Comparison of ENCODE assay signal across 1 cellular context in the genomic region with DNA sequence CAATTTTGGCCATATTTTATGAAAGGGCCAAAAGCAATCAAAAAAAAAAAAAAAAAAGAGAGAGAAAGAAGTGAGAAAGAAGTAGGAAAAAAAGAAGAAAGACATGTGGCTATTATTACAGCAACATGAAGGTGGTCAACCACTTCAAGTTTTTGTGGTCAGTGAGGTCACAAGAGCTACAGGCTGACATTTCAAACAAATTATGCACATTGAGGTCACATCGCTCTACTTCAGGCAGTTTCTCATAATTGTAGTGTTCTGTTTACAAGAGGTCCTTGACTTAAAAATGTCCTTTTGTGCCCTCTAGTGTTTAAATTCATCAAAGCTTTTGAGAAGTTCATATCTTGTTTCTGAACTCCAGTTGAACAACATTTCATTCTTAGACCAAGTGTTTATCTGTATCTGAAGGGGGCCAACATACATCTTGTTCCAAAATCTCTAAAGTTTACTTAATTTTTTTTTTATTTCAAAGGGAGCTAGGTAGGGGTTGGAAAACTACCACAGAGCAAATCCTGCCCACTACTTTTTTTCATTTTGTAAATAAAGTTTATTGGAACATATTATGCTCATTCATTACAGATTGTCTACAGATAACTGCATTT.
TF ChIP-seq lines count a peak whose summit lies in the region.

No MANE protein-coding gene starts in this region.

TF ChIP-seq in GM12878, 131 proteins besides CTCF, POLR2A, EP300 and RAD21 (continued from another document and continues in another):
- TF ChIP-seq, protein P1, sequence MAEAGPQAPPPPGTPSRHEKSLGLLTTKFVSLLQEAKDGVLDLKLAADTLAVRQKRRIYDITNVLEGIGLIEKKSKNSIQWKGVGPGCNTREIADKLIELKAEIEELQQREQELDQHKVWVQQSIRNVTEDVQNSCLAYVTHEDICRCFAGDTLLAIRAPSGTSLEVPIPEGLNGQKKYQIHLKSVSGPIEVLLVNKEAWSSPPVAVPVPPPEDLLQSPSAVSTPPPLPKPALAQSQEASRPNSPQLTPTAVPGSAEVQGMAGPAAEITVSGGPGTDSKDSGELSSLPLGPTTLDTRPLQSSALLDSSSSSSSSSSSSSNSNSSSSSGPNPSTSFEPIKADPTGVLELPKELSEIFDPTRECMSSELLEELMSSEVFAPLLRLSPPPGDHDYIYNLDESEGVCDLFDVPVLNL (IDR thresholded peaks at IDR 0.05; ENCODE audit: low read depth, low read length), result no peak
- TF ChIP-seq RFX5 (IDR thresholded peaks at IDR 0.05; ENCODE audit: low read depth, low read length) (no peak), PRDM15 (CRISPR knock-in tag; IDR thresholded peaks at IDR 0.05) (no peak), JUNB (IDR thresholded peaks at IDR 0.05) (peak; percentile 47), BCL11A (IDR thresholded peaks at IDR 0.05; ENCODE audit: low read depth, low read length) (peak; percentile 86), CREB1 (IDR thresholded peaks at IDR 0.05; ENCODE audit: low read depth) (peak; percentile 81), NRF1 (conservative IDR thresholded peaks at IDR 0.05; ENCODE audit: low read depth, low read length) (no peak), TBL1XR1 (IDR thresholded peaks at IDR 0.05; ENCODE audit: low read depth, low read length) (peak; percentile 50; the same call in 1 of the 2 replicates), SMAD5 (IDR thresholded peaks at IDR 0.05; ENCODE audit: low read depth) (no peak), CHD1 (IDR thresholded peaks at IDR 0.05; ENCODE audit: low read depth, low read length) (no peak), STAT3 (IDR thresholded peaks at IDR 0.05; ENCODE audit: low read depth, low read length) (no peak), SP1 (IDR thresholded peaks at IDR 0.05; ENCODE audit: low read depth, low read length) (no peak), SUPT20H (IDR thresholded peaks at IDR 0.05; ENCODE audit: borderline replicate concordance, control insufficient read depth, low read depth, low read length) (no peak), NR2F1 (conservative IDR thresholded peaks at IDR 0.05) (peak; percentile 86), MTA3 (IDR thresholded peaks at IDR 0.05; ENCODE audit: borderline replicate concordance, low read length) (0 out of 2 replicates have a peak, but pooled peaks have one; percentile 39), HDAC2 (IDR thresholded peaks at IDR 0.05) (no peak), ZNF24 (IDR thresholded peaks at IDR 0.05) (no peak), JUND (IDR thresholded peaks at IDR 0.05; ENCODE audit: low read depth, low read length) (no peak), IRF5 (IDR thresholded peaks at IDR 0.05; ENCODE audit: borderline replicate concordance) (no peak), ZBTB40 (IDR thresholded peaks at IDR 0.05; ENCODE audit: borderline replicate concordance) (peak; percentile 37; the same call in 1 of the 2 replicates), CREM (IDR thresholded peaks at IDR 0.05; ENCODE audit: low read depth) (peak; percentile 79), STAT1 (conservative IDR thresholded peaks at IDR 0.05) (no peak), NFYA (IDR thresholded peaks at IDR 0.05; ENCODE audit: borderline replicate concordance, low read depth, low read length) (no peak), DPF2 (IDR thresholded peaks at IDR 0.05) (0 out of 2 replicates have a peak, but pooled peaks have one; percentile 23), CHD4 (IDR thresholded peaks at IDR 0.05) (no peak), ZNF384 (IDR thresholded peaks at IDR 0.05; ENCODE audit: borderline replicate concordance, low read depth, low read length) (peak; percentile 82), SIN3A (IDR thresholded peaks at IDR 0.05; ENCODE audit: low read depth, low read length) (no peak), ZSCAN29 (IDR thresholded peaks at IDR 0.05) (no peak), CHD2 (IDR thresholded peaks at IDR 0.05; ENCODE audit: borderline replicate concordance, low read depth, low read length) (no peak), POU2F2 (IDR thresholded peaks at IDR 0.05; ENCODE audit: borderline replicate concordance, low read depth, low read length) (peak; percentile 94; the same call in 2 of the 3 replicates), GATAD2B (conservative IDR thresholded peaks at IDR 0.05; ENCODE audit: low read depth) (no peak), ASH2L (IDR thresholded peaks at IDR 0.05; ENCODE audit: borderline replicate concordance, low read depth) (no peak), PAX5 (IDR thresholded peaks at IDR 0.05; ENCODE audit: borderline replicate concordance, low read depth, low read length) (peak; percentile 67; the same call in 1 of the 2 replicates), PBX3 (IDR thresholded peaks at IDR 0.05; ENCODE audit: insufficient replicate concordance, low read depth, low read length) (no peak), MEF2A (IDR thresholded peaks at IDR 0.05; ENCODE audit: insufficient read depth, low read depth, low read length) (peak; percentile 69; the same call in 1 of the 2 replicates), EZH2 (IDR thresholded peaks at IDR 0.05; ENCODE audit: borderline replicate concordance, control insufficient read depth, low read depth, low read length) (no peak), IKZF2 (IDR thresholded peaks at IDR 0.05) (peak; percentile 55 to 57; a peak in 3 of 4 replicates), ZBED1 (IDR thresholded peaks at IDR 0.05; ENCODE audit: borderline replicate concordance) (no peak; the same call in 1 of the 2 replicates), NBN (IDR thresholded peaks at IDR 0.05) (peak; percentile 66; the same call in 1 of the 2 replicates), RB1 (IDR thresholded peaks at IDR 0.05; ENCODE audit: borderline replicate concordance) (no peak)
- TF ChIP-seq, protein P2, sequence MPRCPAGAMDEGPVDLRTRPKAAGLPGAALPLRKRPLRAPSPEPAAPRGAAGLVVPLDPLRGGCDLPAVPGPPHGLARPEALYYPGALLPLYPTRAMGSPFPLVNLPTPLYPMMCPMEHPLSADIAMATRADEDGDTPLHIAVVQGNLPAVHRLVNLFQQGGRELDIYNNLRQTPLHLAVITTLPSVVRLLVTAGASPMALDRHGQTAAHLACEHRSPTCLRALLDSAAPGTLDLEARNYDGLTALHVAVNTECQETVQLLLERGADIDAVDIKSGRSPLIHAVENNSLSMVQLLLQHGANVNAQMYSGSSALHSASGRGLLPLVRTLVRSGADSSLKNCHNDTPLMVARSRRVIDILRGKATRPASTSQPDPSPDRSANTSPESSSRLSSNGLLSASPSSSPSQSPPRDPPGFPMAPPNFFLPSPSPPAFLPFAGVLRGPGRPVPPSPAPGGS (IDR thresholded peaks at IDR 0.05; ENCODE audit: borderline replicate concordance, insufficient read depth, low read depth, low read length, poor library complexity, severe bottlenecking), result no peak
- TF ChIP-seq, protein P3, sequence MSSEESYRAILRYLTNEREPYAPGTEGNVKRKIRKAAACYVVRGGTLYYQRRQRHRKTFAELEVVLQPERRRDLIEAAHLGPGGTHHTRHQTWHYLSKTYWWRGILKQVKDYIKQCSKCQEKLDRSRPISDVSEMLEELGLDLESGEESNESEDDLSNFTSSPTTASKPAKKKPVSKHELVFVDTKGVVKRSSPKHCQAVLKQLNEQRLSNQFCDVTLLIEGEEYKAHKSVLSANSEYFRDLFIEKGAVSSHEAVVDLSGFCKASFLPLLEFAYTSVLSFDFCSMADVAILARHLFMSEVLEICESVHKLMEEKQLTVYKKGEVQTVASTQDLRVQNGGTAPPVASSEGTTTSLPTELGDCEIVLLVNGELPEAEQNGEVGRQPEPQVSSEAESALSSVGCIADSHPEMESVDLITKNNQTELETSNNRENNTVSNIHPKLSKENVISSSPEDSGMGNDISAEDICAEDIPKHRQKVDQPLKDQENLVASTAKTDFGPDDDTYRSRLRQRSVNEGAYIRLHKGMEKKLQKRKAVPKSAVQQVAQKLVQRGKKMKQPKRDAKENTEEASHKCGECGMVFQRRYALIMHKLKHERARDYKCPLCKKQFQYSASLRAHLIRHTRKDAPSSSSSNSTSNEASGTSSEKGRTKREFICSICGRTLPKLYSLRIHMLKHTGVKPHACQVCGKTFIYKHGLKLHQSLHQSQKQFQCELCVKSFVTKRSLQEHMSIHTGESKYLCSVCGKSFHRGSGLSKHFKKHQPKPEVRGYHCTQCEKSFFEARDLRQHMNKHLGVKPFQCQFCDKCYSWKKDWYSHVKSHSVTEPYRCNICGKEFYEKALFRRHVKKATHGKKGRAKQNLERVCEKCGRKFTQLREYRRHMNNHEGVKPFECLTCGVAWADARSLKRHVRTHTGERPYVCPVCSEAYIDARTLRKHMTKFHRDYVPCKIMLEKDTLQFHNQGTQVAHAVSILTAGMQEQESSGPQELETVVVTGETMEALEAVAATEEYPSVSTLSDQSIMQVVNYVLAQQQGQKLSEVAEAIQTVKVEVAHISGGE (CRISPR knock-in tag; IDR thresholded peaks at IDR 0.05), result no peak
- TF ChIP-seq, protein P4, sequence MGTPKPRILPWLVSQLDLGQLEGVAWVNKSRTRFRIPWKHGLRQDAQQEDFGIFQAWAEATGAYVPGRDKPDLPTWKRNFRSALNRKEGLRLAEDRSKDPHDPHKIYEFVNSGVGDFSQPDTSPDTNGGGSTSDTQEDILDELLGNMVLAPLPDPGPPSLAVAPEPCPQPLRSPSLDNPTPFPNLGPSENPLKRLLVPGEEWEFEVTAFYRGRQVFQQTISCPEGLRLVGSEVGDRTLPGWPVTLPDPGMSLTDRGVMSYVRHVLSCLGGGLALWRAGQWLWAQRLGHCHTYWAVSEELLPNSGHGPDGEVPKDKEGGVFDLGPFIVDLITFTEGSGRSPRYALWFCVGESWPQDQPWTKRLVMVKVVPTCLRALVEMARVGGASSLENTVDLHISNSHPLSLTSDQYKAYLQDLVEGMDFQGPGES (IDR thresholded peaks at IDR 0.05), result no peak
